Comparison of ENCODE assay signal across 28 cellular contexts in genomic region chr20:16613954-16614353, GRCh38.
"Had no signal": no experiment of that assay in that cellular context is flagged by ENCODE, and none has a peak within 500 bp of the region (broad histone marks: within the 10 kb centered on the region; RNA-seq: fewer than 3 reads in every experiment).

No MANE protein-coding gene starts in this region.

- H3K27me3 ChIP-seq: esophagus squamous epithelium, foreskin keratinocyte, gastroesophageal sphincter, stomach, thyroid gland, vagina had no signal

- H3K4me1 Mint-ChIP-seq: immature natural killer cell; naive thymus-derived CD8-positive, alpha-beta T cell had no signal

- H3K79me2 ChIP-seq: parathyroid adenoma had no signal

- H3K36me3 ChIP-seq: esophagus squamous epithelium, gastroesophageal sphincter, left ventricle myocardium inferior, lower lobe of right lung, stomach, thyroid gland, vagina had no signal

- DNase-seq: cortex of kidney; effector memory CD8-positive, alpha-beta T cell; erythroblast; esophagus squamous epithelium; foreskin keratinocyte; glutamatergic neuron; hypothalamus; immature natural killer cell; islet precursor cell; kidney glomerular epithelial cell; left colon; left ventricle myocardium inferior; lower lobe of right lung; naive thymus-derived CD8-positive, alpha-beta T cell; stimulated activated CD4-positive, alpha-beta T cell treated with anti-CD3 and anti-CD28 coated beads, Interleukin-12 subunit alpha, Interleukin-12 subunit beta, amount 100 ng/mL, for 4 hours; stimulated activated CD4-positive, alpha-beta T cell treated with anti-CD3 and anti-CD28 coated beads, Interleukin-1b, Interleukin-23, amount 100 ng/mL, for 48 hours; stimulated activated CD4-positive, alpha-beta T cell treated with anti-CD3 and anti-CD28 coated beads, Interleukin-4, amount 100 ng/mL, for 1 hour; stimulated activated CD8-positive, alpha-beta memory T cell treated with anti-CD3 and anti-CD28 coated beads, Interleukin-4, amount 100 ng/mL, for 48 hours; stimulated activated naive CD4-positive, alpha-beta T cell; stomach; thyroid gland; trophoblast cell had no signal

- H3K4me1 ChIP-seq: foreskin keratinocyte, gastroesophageal sphincter, lower lobe of right lung, thyroid gland had no signal

- H3K27ac ChIP-seq: esophagus squamous epithelium, foreskin keratinocyte, gastroesophageal sphincter, left ventricle myocardium inferior, lower lobe of right lung, parathyroid adenoma, stomach, thyroid gland, vagina had no signal

- H3K9ac ChIP-seq: parathyroid adenoma had no signal

- H3K4me3 ChIP-seq: esophagus squamous epithelium, gastroesophageal sphincter, left ventricle myocardium inferior, lower lobe of right lung, smooth muscle cell, stomach, thyroid gland, vagina had no signal

- H3K9me3 ChIP-seq: esophagus squamous epithelium, gastroesophageal sphincter, lower lobe of right lung, stomach, thyroid gland, vagina had no signal

- H3K36me3 Mint-ChIP-seq: immature natural killer cell had no signal

- H3K4me3 Mint-ChIP-seq: effector memory CD8-positive, alpha-beta T cell; immature natural killer cell; naive thymus-derived CD8-positive, alpha-beta T cell had no signal

- H3K27ac Mint-ChIP-seq: effector memory CD8-positive, alpha-beta T cell; immature natural killer cell; naive thymus-derived CD8-positive, alpha-beta T cell; progenitor cell of endocrine pancreas had no signal

- H2AFZ ChIP-seq: parathyroid adenoma had no signal

- ATAC-seq: effector memory CD8-positive, alpha-beta T cell; foreskin keratinocyte; gastroesophageal sphincter; left colon; lower lobe of right lung; naive thymus-derived CD8-positive, alpha-beta T cell; sciatic nerve had no signal

- H3K4me2 ChIP-seq: smooth muscle cell had no signal
